ENCODE assay signal across 1 cellular context in the genomic region with DNA sequence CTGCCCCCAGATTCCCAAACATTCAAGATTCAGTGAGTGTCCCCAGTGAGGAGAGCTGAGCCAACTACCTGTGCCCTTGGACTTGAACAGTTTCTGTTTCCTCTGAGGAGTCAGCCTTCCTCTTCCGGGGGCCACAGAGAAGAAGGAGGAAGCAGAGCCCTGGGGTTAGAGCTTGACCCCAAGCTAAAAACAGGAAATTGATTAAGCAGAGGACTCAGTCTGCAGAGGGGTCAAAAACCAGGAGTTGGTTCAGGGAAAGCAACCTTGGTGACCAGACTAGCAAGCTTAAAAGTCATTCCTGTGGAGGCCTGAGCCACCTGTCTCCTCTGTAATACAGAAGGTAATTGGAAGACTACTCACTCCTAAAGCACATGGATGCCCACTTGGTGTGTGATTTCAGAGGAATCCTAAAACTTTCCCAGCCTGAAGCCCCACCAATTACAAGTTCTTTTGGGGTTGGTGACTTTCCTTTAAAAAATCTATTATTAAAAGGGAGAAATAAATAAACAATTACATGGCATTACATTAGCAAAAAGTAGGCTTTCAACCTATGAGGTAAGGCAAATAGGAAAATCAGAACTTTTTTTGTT.
TF ChIP-seq lines count a peak whose summit lies in the region.

No MANE protein-coding gene starts in this region.

TF ChIP-seq in HepG2, 621 proteins besides CTCF, POLR2A, EP300 and RAD21 (continued from another document and continues in another):
- TF ChIP-seq, protein P1, sequence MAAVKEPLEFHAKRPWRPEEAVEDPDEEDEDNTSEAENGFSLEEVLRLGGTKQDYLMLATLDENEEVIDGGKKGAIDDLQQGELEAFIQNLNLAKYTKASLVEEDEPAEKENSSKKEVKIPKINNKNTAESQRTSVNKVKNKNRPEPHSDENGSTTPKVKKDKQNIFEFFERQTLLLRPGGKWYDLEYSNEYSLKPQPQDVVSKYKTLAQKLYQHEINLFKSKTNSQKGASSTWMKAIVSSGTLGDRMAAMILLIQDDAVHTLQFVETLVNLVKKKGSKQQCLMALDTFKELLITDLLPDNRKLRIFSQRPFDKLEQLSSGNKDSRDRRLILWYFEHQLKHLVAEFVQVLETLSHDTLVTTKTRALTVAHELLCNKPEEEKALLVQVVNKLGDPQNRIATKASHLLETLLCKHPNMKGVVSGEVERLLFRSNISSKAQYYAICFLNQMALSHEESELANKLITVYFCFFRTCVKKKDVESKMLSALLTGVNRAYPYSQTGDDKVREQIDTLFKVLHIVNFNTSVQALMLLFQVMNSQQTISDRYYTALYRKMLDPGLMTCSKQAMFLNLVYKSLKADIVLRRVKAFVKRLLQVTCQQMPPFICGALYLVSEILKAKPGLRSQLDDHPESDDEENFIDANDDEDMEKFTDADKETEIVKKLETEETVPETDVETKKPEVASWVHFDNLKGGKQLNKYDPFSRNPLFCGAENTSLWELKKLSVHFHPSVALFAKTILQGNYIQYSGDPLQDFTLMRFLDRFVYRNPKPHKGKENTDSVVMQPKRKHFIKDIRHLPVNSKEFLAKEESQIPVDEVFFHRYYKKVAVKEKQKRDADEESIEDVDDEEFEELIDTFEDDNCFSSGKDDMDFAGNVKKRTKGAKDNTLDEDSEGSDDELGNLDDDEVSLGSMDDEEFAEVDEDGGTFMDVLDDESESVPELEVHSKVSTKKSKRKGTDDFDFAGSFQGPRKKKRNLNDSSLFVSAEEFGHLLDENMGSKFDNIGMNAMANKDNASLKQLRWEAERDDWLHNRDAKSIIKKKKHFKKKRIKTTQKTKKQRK (IDR thresholded peaks at IDR 0.05; ENCODE audit: low read length) = no peak
- TF ChIP-seq, protein P2, sequence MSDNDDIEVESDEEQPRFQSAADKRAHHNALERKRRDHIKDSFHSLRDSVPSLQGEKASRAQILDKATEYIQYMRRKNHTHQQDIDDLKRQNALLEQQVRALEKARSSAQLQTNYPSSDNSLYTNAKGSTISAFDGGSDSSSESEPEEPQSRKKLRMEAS (IDR thresholded peaks at IDR 0.05) = peak; percentile 21; the same call in 1 of the 2 replicates
- TF ChIP-seq ZNF326 (CRISPR knock-in tag; IDR thresholded peaks at IDR 0.05; ENCODE audit: borderline replicate concordance) (no peak), HOXA3 (CRISPR knock-in tag; IDR thresholded peaks at IDR 0.05) (peak; percentile 63; the same call in 1 of the 2 replicates), ZNF331 (CRISPR knock-in tag; IDR thresholded peaks at IDR 0.05) (peak; percentile 70), EEA1 (CRISPR knock-in tag; IDR thresholded peaks at IDR 0.05; ENCODE audit: borderline replicate concordance) (no peak), ZNF230 (CRISPR knock-in tag; IDR thresholded peaks at IDR 0.05) (0 out of 2 replicates have a peak, but pooled peaks have one; percentile 5), SIX1 (CRISPR knock-in tag; IDR thresholded peaks at IDR 0.05; ENCODE audit: borderline replicate concordance) (peak; percentile 49; the same call in 1 of the 2 replicates), JARID2 (CRISPR knock-in tag; IDR thresholded peaks at IDR 0.05; ENCODE audit: insufficient replicate concordance) (no peak), ZNF883 (CRISPR knock-in tag; IDR thresholded peaks at IDR 0.05; ENCODE audit: not compliant biosample characterization) (peak; percentile 40), HNF4A (CRISPR knock-in tag; IDR thresholded peaks at IDR 0.05) (peak; percentile 81), CEBPB (IDR thresholded peaks at IDR 0.05; ENCODE audit: borderline replicate concordance, low read depth, low read length) (no peak), ZBTB38 (CRISPR knock-in tag; IDR thresholded peaks at IDR 0.05) (0 out of 2 replicates have a peak, but pooled peaks have one; percentile 54), ZBTB25 (CRISPR knock-in tag; IDR thresholded peaks at IDR 0.05) (no peak), ZNF713 (CRISPR knock-in tag; IDR thresholded peaks at IDR 0.05) (no peak), FOXA1 (IDR thresholded peaks at IDR 0.05) (no peak), FOXA1 (CRISPR knock-in tag; IDR thresholded peaks at IDR 0.05) (no peak; the same call in 1 of the 2 replicates), ZSCAN21 (CRISPR knock-in tag; IDR thresholded peaks at IDR 0.05; ENCODE audit: borderline replicate concordance) (no peak), JUND (CRISPR knock-in tag; IDR thresholded peaks at IDR 0.05) (no peak), FOSL2 (CRISPR knock-in tag; IDR thresholded peaks at IDR 0.05) (peak; percentile 72), TAF1 (CRISPR knock-in tag; IDR thresholded peaks at IDR 0.05) (peak; percentile 46; the same call in 1 of the 2 replicates), SCMH1 (CRISPR knock-in tag; IDR thresholded peaks at IDR 0.05; ENCODE audit: borderline replicate concordance) (no peak), MIER2 (CRISPR knock-in tag; IDR thresholded peaks at IDR 0.05) (no peak), ELF1 (CRISPR knock-in tag; IDR thresholded peaks at IDR 0.05) (peak; percentile 78), ZNF251 (CRISPR knock-in tag; IDR thresholded peaks at IDR 0.05) (no peak), PPARG (CRISPR knock-in tag; conservative IDR thresholded peaks at IDR 0.05) (peak; percentile 75), MEIS2 (CRISPR knock-in tag; IDR thresholded peaks at IDR 0.05) (0 out of 2 replicates have a peak, but pooled peaks have one; percentile 30), ZNF350 (CRISPR knock-in tag; IDR thresholded peaks at IDR 0.05; ENCODE audit: borderline replicate concordance, low read depth) (no peak), ZSCAN31 (CRISPR knock-in tag; IDR thresholded peaks at IDR 0.05; ENCODE audit: low read depth) (no peak), ZNF629 (CRISPR knock-in tag; conservative IDR thresholded peaks at IDR 0.05) (peak; percentile 35; the same call in 1 of the 2 replicates), ZNF317 (CRISPR knock-in tag; IDR thresholded peaks at IDR 0.05) (no peak), MYPOP (CRISPR knock-in tag; IDR thresholded peaks at IDR 0.05) (no peak), ZBTB20 (CRISPR knock-in tag; IDR thresholded peaks at IDR 0.05; ENCODE audit: borderline replicate concordance, low read depth) (no peak; the same call in 1 of the 2 replicates), ZNF724P (CRISPR knock-in tag; IDR thresholded peaks at IDR 0.05; ENCODE audit: borderline replicate concordance) (no peak), ZNF709 (CRISPR knock-in tag; IDR thresholded peaks at IDR 0.05) (no peak), SIX4 (CRISPR knock-in tag; IDR thresholded peaks at IDR 0.05) (no peak), ZNF556 (CRISPR knock-in tag; IDR thresholded peaks at IDR 0.05; ENCODE audit: borderline replicate concordance) (no peak; the same call in 1 of the 2 replicates), IKZF5 (CRISPR knock-in tag; IDR thresholded peaks at IDR 0.05) (no peak; the same call in 1 of the 2 replicates), ZFAT (CRISPR knock-in tag; conservative IDR thresholded peaks at IDR 0.05) (no peak), RCOR2 (CRISPR knock-in tag; IDR thresholded peaks at IDR 0.05) (no peak), ZFYVE20 (CRISPR knock-in tag; IDR thresholded peaks at IDR 0.05; ENCODE audit: borderline replicate concordance, low read depth) (no peak), SMC3 (IDR thresholded peaks at IDR 0.05; ENCODE audit: low read length) (no peak), TBL1XR1 (IDR thresholded peaks at IDR 0.05; ENCODE audit: borderline replicate concordance, low read length, partially characterized antibody) (no peak), ZNF766 (CRISPR knock-in tag; IDR thresholded peaks at IDR 0.05; ENCODE audit: borderline replicate concordance) (0 out of 2 replicates have a peak, but pooled peaks have one; percentile 35)
- TF ChIP-seq, protein P3, sequence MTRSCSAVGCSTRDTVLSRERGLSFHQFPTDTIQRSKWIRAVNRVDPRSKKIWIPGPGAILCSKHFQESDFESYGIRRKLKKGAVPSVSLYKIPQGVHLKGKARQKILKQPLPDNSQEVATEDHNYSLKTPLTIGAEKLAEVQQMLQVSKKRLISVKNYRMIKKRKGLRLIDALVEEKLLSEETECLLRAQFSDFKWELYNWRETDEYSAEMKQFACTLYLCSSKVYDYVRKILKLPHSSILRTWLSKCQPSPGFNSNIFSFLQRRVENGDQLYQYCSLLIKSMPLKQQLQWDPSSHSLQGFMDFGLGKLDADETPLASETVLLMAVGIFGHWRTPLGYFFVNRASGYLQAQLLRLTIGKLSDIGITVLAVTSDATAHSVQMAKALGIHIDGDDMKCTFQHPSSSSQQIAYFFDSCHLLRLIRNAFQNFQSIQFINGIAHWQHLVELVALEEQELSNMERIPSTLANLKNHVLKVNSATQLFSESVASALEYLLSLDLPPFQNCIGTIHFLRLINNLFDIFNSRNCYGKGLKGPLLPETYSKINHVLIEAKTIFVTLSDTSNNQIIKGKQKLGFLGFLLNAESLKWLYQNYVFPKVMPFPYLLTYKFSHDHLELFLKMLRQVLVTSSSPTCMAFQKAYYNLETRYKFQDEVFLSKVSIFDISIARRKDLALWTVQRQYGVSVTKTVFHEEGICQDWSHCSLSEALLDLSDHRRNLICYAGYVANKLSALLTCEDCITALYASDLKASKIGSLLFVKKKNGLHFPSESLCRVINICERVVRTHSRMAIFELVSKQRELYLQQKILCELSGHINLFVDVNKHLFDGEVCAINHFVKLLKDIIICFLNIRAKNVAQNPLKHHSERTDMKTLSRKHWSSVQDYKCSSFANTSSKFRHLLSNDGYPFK (CRISPR knock-in tag; IDR thresholded peaks at IDR 0.05; ENCODE audit: borderline replicate concordance) = no peak
- TF ChIP-seq, protein P4, sequence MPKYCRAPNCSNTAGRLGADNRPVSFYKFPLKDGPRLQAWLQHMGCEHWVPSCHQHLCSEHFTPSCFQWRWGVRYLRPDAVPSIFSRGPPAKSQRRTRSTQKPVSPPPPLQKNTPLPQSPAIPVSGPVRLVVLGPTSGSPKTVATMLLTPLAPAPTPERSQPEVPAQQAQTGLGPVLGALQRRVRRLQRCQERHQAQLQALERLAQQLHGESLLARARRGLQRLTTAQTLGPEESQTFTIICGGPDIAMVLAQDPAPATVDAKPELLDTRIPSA (CRISPR knock-in tag; IDR thresholded peaks at IDR 0.05; ENCODE audit: borderline replicate concordance) = no peak
- TF ChIP-seq, protein P5, sequence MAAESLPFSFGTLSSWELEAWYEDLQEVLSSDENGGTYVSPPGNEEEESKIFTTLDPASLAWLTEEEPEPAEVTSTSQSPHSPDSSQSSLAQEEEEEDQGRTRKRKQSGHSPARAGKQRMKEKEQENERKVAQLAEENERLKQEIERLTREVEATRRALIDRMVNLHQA (CRISPR knock-in tag; IDR thresholded peaks at IDR 0.05) = no peak
- TF ChIP-seq, protein P6, sequence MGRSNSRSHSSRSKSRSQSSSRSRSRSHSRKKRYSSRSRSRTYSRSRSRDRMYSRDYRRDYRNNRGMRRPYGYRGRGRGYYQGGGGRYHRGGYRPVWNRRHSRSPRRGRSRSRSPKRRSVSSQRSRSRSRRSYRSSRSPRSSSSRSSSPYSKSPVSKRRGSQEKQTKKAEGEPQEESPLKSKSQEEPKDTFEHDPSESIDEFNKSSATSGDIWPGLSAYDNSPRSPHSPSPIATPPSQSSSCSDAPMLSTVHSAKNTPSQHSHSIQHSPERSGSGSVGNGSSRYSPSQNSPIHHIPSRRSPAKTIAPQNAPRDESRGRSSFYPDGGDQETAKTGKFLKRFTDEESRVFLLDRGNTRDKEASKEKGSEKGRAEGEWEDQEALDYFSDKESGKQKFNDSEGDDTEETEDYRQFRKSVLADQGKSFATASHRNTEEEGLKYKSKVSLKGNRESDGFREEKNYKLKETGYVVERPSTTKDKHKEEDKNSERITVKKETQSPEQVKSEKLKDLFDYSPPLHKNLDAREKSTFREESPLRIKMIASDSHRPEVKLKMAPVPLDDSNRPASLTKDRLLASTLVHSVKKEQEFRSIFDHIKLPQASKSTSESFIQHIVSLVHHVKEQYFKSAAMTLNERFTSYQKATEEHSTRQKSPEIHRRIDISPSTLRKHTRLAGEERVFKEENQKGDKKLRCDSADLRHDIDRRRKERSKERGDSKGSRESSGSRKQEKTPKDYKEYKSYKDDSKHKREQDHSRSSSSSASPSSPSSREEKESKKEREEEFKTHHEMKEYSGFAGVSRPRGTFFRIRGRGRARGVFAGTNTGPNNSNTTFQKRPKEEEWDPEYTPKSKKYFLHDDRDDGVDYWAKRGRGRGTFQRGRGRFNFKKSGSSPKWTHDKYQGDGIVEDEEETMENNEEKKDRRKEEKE (IDR thresholded peaks at IDR 0.05) = no peak
- TF ChIP-seq, protein P7, sequence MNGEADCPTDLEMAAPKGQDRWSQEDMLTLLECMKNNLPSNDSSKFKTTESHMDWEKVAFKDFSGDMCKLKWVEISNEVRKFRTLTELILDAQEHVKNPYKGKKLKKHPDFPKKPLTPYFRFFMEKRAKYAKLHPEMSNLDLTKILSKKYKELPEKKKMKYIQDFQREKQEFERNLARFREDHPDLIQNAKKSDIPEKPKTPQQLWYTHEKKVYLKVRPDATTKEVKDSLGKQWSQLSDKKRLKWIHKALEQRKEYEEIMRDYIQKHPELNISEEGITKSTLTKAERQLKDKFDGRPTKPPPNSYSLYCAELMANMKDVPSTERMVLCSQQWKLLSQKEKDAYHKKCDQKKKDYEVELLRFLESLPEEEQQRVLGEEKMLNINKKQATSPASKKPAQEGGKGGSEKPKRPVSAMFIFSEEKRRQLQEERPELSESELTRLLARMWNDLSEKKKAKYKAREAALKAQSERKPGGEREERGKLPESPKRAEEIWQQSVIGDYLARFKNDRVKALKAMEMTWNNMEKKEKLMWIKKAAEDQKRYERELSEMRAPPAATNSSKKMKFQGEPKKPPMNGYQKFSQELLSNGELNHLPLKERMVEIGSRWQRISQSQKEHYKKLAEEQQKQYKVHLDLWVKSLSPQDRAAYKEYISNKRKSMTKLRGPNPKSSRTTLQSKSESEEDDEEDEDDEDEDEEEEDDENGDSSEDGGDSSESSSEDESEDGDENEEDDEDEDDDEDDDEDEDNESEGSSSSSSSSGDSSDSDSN (CRISPR knock-in tag; IDR thresholded peaks at IDR 0.05) = 0 out of 2 replicates have a peak, but pooled peaks have one; percentile 20
